Comparison of ENCODE assay signal across 6 cellular contexts in the genomic region with DNA sequence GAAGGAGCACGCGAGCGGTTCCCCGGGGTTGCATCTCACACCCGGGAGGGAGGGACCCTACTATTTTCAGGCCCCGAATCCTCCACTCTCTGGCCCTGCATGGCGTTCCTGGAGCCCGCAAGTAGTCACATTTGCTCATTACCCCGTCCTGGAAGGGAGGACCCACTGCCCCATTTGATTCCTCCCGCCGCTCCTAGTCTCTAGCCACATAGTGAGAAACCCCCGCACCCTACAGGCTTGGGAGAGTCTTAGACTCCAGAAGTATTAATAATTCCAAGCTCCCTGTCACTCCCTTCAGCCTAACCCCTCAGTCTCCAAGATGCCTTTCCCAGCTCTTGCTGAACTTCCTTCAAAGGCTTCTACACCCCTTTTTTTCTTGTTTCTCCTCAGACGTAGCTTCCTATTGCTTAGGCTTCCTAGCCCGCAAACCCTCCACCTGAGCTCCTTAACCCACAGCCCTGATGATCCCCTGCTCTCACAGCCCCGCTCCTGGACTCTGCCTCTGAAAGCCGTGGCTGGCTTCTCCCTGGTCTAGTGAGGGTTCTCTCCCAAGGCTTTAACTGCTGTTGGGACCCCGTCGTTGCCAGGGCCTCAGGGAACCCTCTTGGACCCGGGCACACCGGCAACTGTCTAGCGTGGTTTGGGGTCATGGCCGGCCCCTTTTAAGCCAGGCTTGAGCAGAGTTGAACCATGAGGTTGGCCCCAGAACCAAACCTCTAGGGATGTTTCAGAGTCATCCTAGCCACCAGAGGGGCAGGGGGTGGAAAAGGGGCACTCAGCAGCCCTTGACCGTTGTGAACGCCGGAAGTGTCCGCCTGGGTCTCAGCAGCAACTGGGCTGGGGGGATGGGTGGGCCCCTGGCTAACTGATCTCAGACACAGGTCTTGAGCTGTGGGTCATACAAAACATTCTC. TPM values are rescaled to one million over a fixed set of nuclear protein-coding genes. Genes with fewer than 3 reads are reported as not detected.
DNase-seq lines count a peak whose midpoint lies in the region; ATAC-seq and TF ChIP-seq lines count a peak whose summit lies in the region.

No MANE protein-coding gene starts in this region.

- peak overlapping the region; percentile 88 for H3K4me3 Mint-ChIP-seq in chondrocyte (ENCODE audit: unreplicated experiment)

- no peaks in the 10 kb centered on the region for H3K27me3 Mint-ChIP-seq in chondrocyte (ENCODE audit: low read depth)

- H3K9me3 Mint-ChIP-seq in chondrocyte (ENCODE audit: low read depth): no peaks in the 10 kb centered on the region

- peak; percentile 4 for ATAC-seq in HG03460 (IDR thresholded peaks at IDR 0.05; ENCODE audit: unreplicated experiment)

- DNase-seq in AG04450 (ENCODE audit: low read depth, low spot score) (no peak), chondrocyte (ENCODE audit: low spot score) (no peak), ovary (peak in 1 of 5 donors; percentile 50), NCI-H2107 (lab: John Stamatoyannopoulos, UW) (no peak), A172 (ENCODE audit: low spot score) (no peak)

- H3K36me3 Mint-ChIP-seq in chondrocyte (ENCODE audit: low read depth): no peaks in the 10 kb centered on the region

- intact Hi-C loops in ovary (cut with DNase I): no loop called here

- 6 to 17% (median 11%) methylated on average over 22 to 26 of the region's 26 CpGs for WGBS in ovary, 3 donors

- CTCF ChIA-PET in AG04450 (lab: Charles Lee): interaction anchor here (0.9 to 3.5 kb wide), 6 partner anchors 8 to 65 kb away, joined by 3 to 60 read pairs (median 12); no protein-coding TSS in a partner anchor

- peak overlapping the region; percentile 93 for H3K27ac Mint-ChIP-seq in chondrocyte (ENCODE audit: unreplicated experiment)

- no peaks in the 10 kb centered on the region for H3K36me3 ChIP-seq in ovary

- H3K9me3 ChIP-seq in AG04450 (ENCODE audit: control insufficient read depth, insufficient read depth, low read length) (no peaks in the 10 kb centered on the region), ovary (no peaks in the 10 kb centered on the region)

- TF ChIP-seq CTCF in AG04450 (IDR thresholded peaks at IDR 0.05; ENCODE audit: low read depth, low read length): no peak
- no peak for TF ChIP-seq CTCF in chondrocyte (IDR thresholded peaks at IDR 0.05)
- TF ChIP-seq CTCF in ovary (IDR thresholded peaks at IDR 0.05): no peak

- H3K4me1 Mint-ChIP-seq in chondrocyte (ENCODE audit: low read depth): peaks cover 39% of the 10 kb centered on the region

- POLR2A ChIA-PET in AG04450 (lab: Yijun Ruan, JAX): interaction anchor here (0.6 to 2.7 kb wide), 9 partner anchors 15 to 140 kb away, joined by 3 to 15 read pairs (median 4); a partner anchor contains a TSS

- peak overlapping the region; percentile 82 for H3K4me3 ChIP-seq in AG04450 (ENCODE audit: low read depth, low read length)
- H3K4me3 ChIP-seq in ovary: peak overlapping the region; percentile 78

- peak overlapping the region; percentile 70 for H3K27ac ChIP-seq in AG04450 (ENCODE audit: low read depth, low read length)
- H3K27ac ChIP-seq in ovary: peak overlapping the region; percentile 64 to 96

- TF ChIP-seq POLR2A in ovary (IDR thresholded peaks at IDR 0.05): no peak

- H3K4me1 ChIP-seq in ovary (ENCODE audit: insufficient read depth): peaks cover 8% of the 10 kb centered on the region

- peaks cover 7% of the 10 kb centered on the region for H3K27me3 ChIP-seq in AG04450 (ENCODE audit: control insufficient read depth, insufficient read depth, low read length)
- H3K27me3 ChIP-seq in ovary: no peaks in the 10 kb centered on the region

- TF ChIP-seq EP300 in ovary (IDR thresholded peaks at IDR 0.05): no peak

RNA-seq across cellular contexts. Expression of a gene that starts 0.9 kb away (rescaled TPM):
- polyA plus RNA-seq in AG04450 (2011; rRNA removed): 24.7 and 26.1 TPM in 2 replicates
- 23.2 and 24.4 TPM in 2 replicates for polyA minus RNA-seq in AG04450 (2011; rRNA and poly(A)+ RNA removed)
- 32.0 to 35.9 TPM (median 34.8 TPM) in 3 replicates for total RNA-seq in chondrocyte
- total RNA-seq in ovary: 10 to 100 TPM; 36.8 to 64.7 (median 49.6) TPM
- polyA plus RNA-seq in ovary: 10 to 100 TPM; 24.1 to 41.9 TPM
- total RNA-seq in A172 (2014; rRNA removed; shearing (Covaris generic)): 18.6 and 24.0 TPM in 2 replicates

RNA-seq across cellular contexts. Expression of a gene that starts 29.6 kb away (rescaled TPM):
- polyA plus RNA-seq in AG04450 (2011; rRNA removed) (not detected in 2 replicates), ovary (1 to 10 TPM in 1 of 2 donors, under 1 TPM in 1; 0.35 to 2.6 TPM)
- not detected in 2 replicates for polyA minus RNA-seq in AG04450 (2011; rRNA and poly(A)+ RNA removed)
- total RNA-seq in chondrocyte (not detected in 3 replicates), ovary (1 to 10 TPM in 2 of 7 donors, not detected in 5; 1.7 to 2.6 TPM)
- total RNA-seq in A172 (2014; rRNA removed; shearing (Covaris generic)): not detected in 2 replicates

RNA-seq across cellular contexts. Expression of a gene that starts 30.0 kb away (rescaled TPM):
- polyA plus RNA-seq in AG04450 (2011; rRNA removed) (8.4 and 11.3 TPM in 2 replicates), ovary (1 to 10 TPM; 4.5 to 5.5 TPM)
- polyA minus RNA-seq in AG04450 (2011; rRNA and poly(A)+ RNA removed): 12.8 and 14.4 TPM in 2 replicates
- total RNA-seq in chondrocyte (1.6 to 2.7 TPM (median 2.4 TPM) in 3 replicates), ovary (10 to 100 TPM in 4 of 7 donors, 1 to 10 TPM in 3; 2.0 to 13.3 (median 10.9) TPM)
- 0.07 TPM in 1 of 2 replicates, not detected in the other for total RNA-seq in A172 (2014; rRNA removed; shearing (Covaris generic))

RNA-seq across cellular contexts. Expression of a gene that starts 49.0 kb away (rescaled TPM):
- polyA plus RNA-seq in AG04450 (2011; rRNA removed) (11.7 and 17.7 TPM in 2 replicates), ovary (10 to 100 TPM in 1 of 2 donors, 1 to 10 TPM in 1; 8.1 to 13.3 TPM)
- 6.3 and 9.7 TPM in 2 replicates for polyA minus RNA-seq in AG04450 (2011; rRNA and poly(A)+ RNA removed)
- total RNA-seq in chondrocyte (14.8 to 17.2 TPM (median 15.2 TPM) in 3 replicates), ovary (10 to 100 TPM in 6 of 7 donors, 1 to 10 TPM in 1; 9.1 to 15.9 (median 12.7) TPM)
- total RNA-seq in A172 (2014; rRNA removed; shearing (Covaris generic)): 10.8 and 11.7 TPM in 2 replicates

RNA-seq across cellular contexts. Expression of a gene that starts 49.2 kb away (rescaled TPM):
- 13.0 and 18.4 TPM in 2 replicates for polyA plus RNA-seq in AG04450 (2011; rRNA removed)
- 11.3 and 11.8 TPM in 2 replicates for polyA minus RNA-seq in AG04450 (2011; rRNA and poly(A)+ RNA removed)
- total RNA-seq in chondrocyte: 155 to 167 TPM (median 156 TPM) in 3 replicates
- 100 to 1,000 TPM in 2 of 7 donors, 10 to 100 TPM in 5; 25.6 to 125 (median 89.7) TPM for total RNA-seq in ovary
- 10 to 100 TPM in 1 of 2 donors, 1 to 10 TPM in 1; 3.4 to 41.3 TPM for polyA plus RNA-seq in ovary
- total RNA-seq in A172 (2014; rRNA removed; shearing (Covaris generic)): 18.2 and 23.0 TPM in 2 replicates
